ENCODE assay signal across 8 cellular contexts in the genomic region with DNA sequence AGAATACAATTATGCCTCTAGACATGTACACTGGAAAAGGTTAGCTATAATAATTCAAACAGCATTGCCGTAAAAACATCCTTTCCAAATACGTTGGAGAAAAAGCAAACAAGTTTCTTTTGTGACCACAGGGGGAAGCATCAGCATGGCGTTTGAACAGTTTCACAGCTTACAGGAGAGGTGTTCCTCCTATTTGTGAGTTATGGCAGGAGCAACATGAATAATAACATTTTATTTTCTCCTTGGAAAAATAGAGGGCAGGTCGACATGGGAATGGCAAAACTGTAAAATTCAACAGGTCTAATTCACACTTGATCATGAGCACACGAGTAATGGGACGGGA. TPM values are rescaled to one million over a fixed set of nuclear protein-coding genes. Genes with fewer than 3 reads are reported as not detected.
DNase-seq lines count a peak whose midpoint lies in the region; ATAC-seq and TF ChIP-seq lines count a peak whose summit lies in the region.

No MANE protein-coding gene starts in this region.

- H3K36me3 Mint-ChIP-seq in activated naive CD4-positive, alpha-beta T cell treated with anti-CD3 and anti-CD28 coated beads, Interleukin-2, amount 50 U/mL, for 24 hours = no peaks in the 10 kb centered on the region

- H3K4me3 Mint-ChIP-seq in activated naive CD4-positive, alpha-beta T cell treated with anti-CD3 and anti-CD28 coated beads, Interleukin-2, amount 50 U/mL, for 24 hours = peak overlapping the region; percentile 37

- DNase-seq in activated naive CD4-positive, alpha-beta T cell treated with anti-CD3 and anti-CD28 coated beads, Interleukin-2, amount 50 U/mL, for 16 hours = no peak
- DNase-seq in NCI-H748 (lab: John Stamatoyannopoulos, UW; ENCODE audit: unreplicated experiment) (peak; percentile 93), dermis microvascular lymphatic vessel endothelial cell (ENCODE audit: low read depth in 2 of 2) (peak; percentile 44 to 72), GF-D8 (lab: John Stamatoyannopoulos, UW) (no peak)
- DNase-seq in effector CD8-positive, alpha-beta T cell (lab: John Stamatoyannopoulos, UW) = no peak

- H3K27ac Mint-ChIP-seq in activated naive CD4-positive, alpha-beta T cell treated with anti-CD3 and anti-CD28 coated beads, Interleukin-2, amount 50 U/mL, for 24 hours = no peak overlapping the region

- peaks cover 9% of the 10 kb centered on the region for H3K4me1 Mint-ChIP-seq in activated naive CD4-positive, alpha-beta T cell treated with anti-CD3 and anti-CD28 coated beads, Interleukin-2, amount 50 U/mL, for 24 hours

- no peaks in the 10 kb centered on the region for H3K9me3 ChIP-seq in parathyroid adenoma (ENCODE audit: control insufficient read depth, low read length)

- H3K27ac ChIP-seq in parathyroid adenoma = no peak overlapping the region

- peak overlapping the region; percentile 35 for H3K4me3 ChIP-seq in parathyroid adenoma (ENCODE audit: low read depth, low read length)

- H2AFZ ChIP-seq in parathyroid adenoma = peak overlapping the region; percentile 45

- peak overlapping the region; percentile 63 for H3K4me2 ChIP-seq in parathyroid adenoma (ENCODE audit: low read length)

- H3K9me3 Mint-ChIP-seq in activated naive CD4-positive, alpha-beta T cell treated with anti-CD3 and anti-CD28 coated beads, Interleukin-2, amount 50 U/mL, for 24 hours = no peaks in the 10 kb centered on the region

- no peak for ATAC-seq in GM21381 (IDR thresholded peaks at IDR 0.05; ENCODE audit: unreplicated experiment)

- no peaks in the 10 kb centered on the region for H3K79me2 ChIP-seq in parathyroid adenoma

- H3K27me3 ChIP-seq in parathyroid adenoma (ENCODE audit: control insufficient read depth, insufficient read depth, low read length) = no peaks in the 10 kb centered on the region

- H3K27me3 Mint-ChIP-seq in activated naive CD4-positive, alpha-beta T cell treated with anti-CD3 and anti-CD28 coated beads, Interleukin-2, amount 50 U/mL, for 24 hours = no peaks in the 10 kb centered on the region

- peak; percentile 50 for TF ChIP-seq CTCF in parathyroid adenoma (IDR thresholded peaks at IDR 0.05)

- no peak overlapping the region for H3K9ac ChIP-seq in parathyroid adenoma

- no peaks in the 10 kb centered on the region for H3K36me3 ChIP-seq in parathyroid adenoma (ENCODE audit: control insufficient read depth, insufficient read depth, low read length)

- peaks cover 2% of the 10 kb centered on the region for H3K4me1 ChIP-seq in parathyroid adenoma

RNA-seq across cellular contexts. Expression of a gene that starts 39.7 kb away (rescaled TPM):
- 0.13 TPM in 1 of 2 replicates, not detected in the other for total RNA-seq in dermis microvascular lymphatic vessel endothelial cell

Comparison
In these comparisons a context has a peak if more than half of its experiments do, and no peak if none do; other contexts are left out.
1. DNase-seq: peak in NCI-H748 (single experiment) and dermis microvascular lymphatic vessel endothelial cell (2 of 2); none in activated naive CD4-positive, alpha-beta T cell treated with anti-CD3 and anti-CD28 coated beads, Interleukin-2, amount 50 U/mL, for 16 hours (single experiment), GF-D8 (single experiment) and effector CD8-positive, alpha-beta T cell (single experiment).